In genomic region chr16:69724981-69725479, GRCh38 we compare ENCODE assay signal across 9 cellular contexts. TPM values are rescaled to one million over a fixed set of nuclear protein-coding genes. Genes with fewer than 3 reads are reported as not detected.
A peak's percentile ranks its signal among the peaks of the same experiment; 100 is the strongest.
DNase-seq lines count a peak whose midpoint lies in the region.
"Had no signal": no experiment of that assay in that cellular context is flagged by ENCODE, and none has a peak within 500 bp of the region (broad histone marks: within the 10 kb centered on the region; RNA-seq: fewer than 3 reads in every experiment).

No MANE protein-coding gene starts in this region.

- no peak overlapping the region for H3K14ac ChIP-seq in neuronal stem cell (ENCODE audit: low read length)

- peaks cover 25 to 27% of the 10 kb centered on the region in 2 donors for H3K4me1 ChIP-seq in duodenal mucosa (ENCODE audit: control insufficient read depth in 1 of 2, insufficient read depth in 2 of 2, low read length in 2 of 2)
- peaks cover 4 to 15% of the 10 kb centered on the region in 2 donors for H3K4me1 ChIP-seq in neuronal stem cell (ENCODE audit: control insufficient read depth in 2 of 2, insufficient read depth in 1 of 2, low read depth in 1 of 2, low read length in 2 of 2)

- no peaks in the 10 kb centered on the region for H3K79me1 ChIP-seq in neuronal stem cell (ENCODE audit: low read depth, low read length)

- no peak overlapping the region for H3K4me2 ChIP-seq in neuronal stem cell (ENCODE audit: insufficient read depth, low read length, poor library complexity, severe bottlenecking)

- WGBS in neuronal stem cell (ENCODE audit: extremely low coverage in 2 of 2, insufficient read length in 2 of 2, insufficient replicate concordance in 1 of 2), 2 donors = no CpG with 5 or more reads among the region's 6 CpGs

- no peaks in the 10 kb centered on the region for H3K27me3 ChIP-seq in duodenal mucosa (ENCODE audit: control insufficient read depth in 1 of 2, insufficient read depth in 2 of 2, low read length in 2 of 2)
- H3K27me3 ChIP-seq in neuronal stem cell (ENCODE audit: control insufficient read depth in 3 of 3, insufficient read depth in 3 of 3, low read depth in 1 of 3, low read length in 3 of 3) = no peaks in the 10 kb centered on the region
- H3K27me3 ChIP-seq: ovary had no signal

- H3K27ac ChIP-seq in duodenal mucosa (ENCODE audit: low read depth, low read length) (peak overlapping the region; percentile 60), neuronal stem cell (replicated peaks; ENCODE audit: low read length) (no peak overlapping the region)

- H2BK120ac ChIP-seq in neuronal stem cell (ENCODE audit: low read depth, low read length) = no peak overlapping the region

- H3K23ac ChIP-seq in neuronal stem cell (ENCODE audit: low read depth, low read length, poor library complexity) = no peak overlapping the region

- H3K9ac ChIP-seq in duodenal mucosa (ENCODE audit: low read depth in 1 of 2, low read length in 2 of 2) = peak overlapping the region; percentile 26 to 28
- no peak overlapping the region for H3K9ac ChIP-seq in neuronal stem cell (ENCODE audit: low read depth, low read length, poor library complexity)

- H4K8ac ChIP-seq in neuronal stem cell (ENCODE audit: low read depth, low read length) = no peak overlapping the region

- in situ Hi-C loops in Caki2 (cut with HindIII; ENCODE audit: low pct_unique_long_range_greater_than_20kb, low sequenced_read_pairs) = no loop called here

- no peak overlapping the region for H2BK15ac ChIP-seq in neuronal stem cell (ENCODE audit: low read length)

- no peak overlapping the region for H3K18ac ChIP-seq in neuronal stem cell (ENCODE audit: low read length)

- H3K4me3 ChIP-seq in duodenal mucosa (ENCODE audit: low read depth in 1 of 2, low read length in 2 of 2) (peak overlapping the region; percentile 29 to 31), neuronal stem cell (ENCODE audit: low read length in 2 of 2) (peak overlapping the region in 1 of 2 donors; percentile 4)

- peak overlapping the region; percentile 65 for H2AFZ ChIP-seq in neuronal stem cell (ENCODE audit: low read length)

- H4K91ac ChIP-seq in neuronal stem cell (ENCODE audit: low read depth, low read length, poor library complexity) = no peak overlapping the region

- no peak overlapping the region for H2AK5ac ChIP-seq in neuronal stem cell (ENCODE audit: low read depth, low read length)

- no peak overlapping the region for H2BK5ac ChIP-seq in neuronal stem cell (ENCODE audit: low read length)

- no peaks in the 10 kb centered on the region for H3K36me3 ChIP-seq in duodenal mucosa (ENCODE audit: control insufficient read depth in 1 of 2, insufficient read depth in 2 of 2, low read length in 2 of 2)
- H3K36me3 ChIP-seq in neuronal stem cell (replicated peaks in 1 of 2; ENCODE audit: control insufficient read depth in 2 of 2, insufficient read depth in 2 of 2, low read length in 2 of 2) = no peaks in the 10 kb centered on the region
- H3K36me3 ChIP-seq: ovary had no signal

- peak; percentile 37 for DNase-seq in Caki2 (ENCODE audit: low read depth)
- peak; percentile 6 for DNase-seq in NCI-H2227 treated with DMSO at 0.1 percent for 48 hours (lab: John Stamatoyannopoulos, UW)
- DNase-seq in neuronal stem cell (ENCODE audit: low spot score) = no peak
- DNase-seq in NK-92 treated with Interleukin-12 subunit alpha and Interleukin-12 subunit beta, amount 100 ng/mL, for 24 hours (lab: John Stamatoyannopoulos, UW) = no peak
- DNase-seq in HPDE6-E6E7 (ENCODE audit: extremely low spot score) = no peak
- no peak for DNase-seq in stimulated activated CD4-positive, alpha-beta T cell treated with anti-CD3 and anti-CD28 coated beads, Interleukin-4, amount 100 ng/mL, for 24 hours
- no peak for DNase-seq in activated CD4-positive, alpha-beta T cell treated with anti-CD3 and anti-CD28 coated beads, Interleukin-2, amount 50 U/mL, for 4 hours

- H3K4ac ChIP-seq in neuronal stem cell (ENCODE audit: low read length) = no peak overlapping the region

- no peak overlapping the region for H2BK12ac ChIP-seq in neuronal stem cell (ENCODE audit: low read length)

- H3K9me3 ChIP-seq in duodenal mucosa (ENCODE audit: control insufficient read depth in 1 of 2, low read length in 2 of 2) = no peaks in the 10 kb centered on the region
- no peaks in the 10 kb centered on the region for H3K9me3 ChIP-seq in neuronal stem cell (replicated peaks in 1 of 2; ENCODE audit: control insufficient read depth in 2 of 2, insufficient read depth in 1 of 2, low read depth in 1 of 2, low read length in 2 of 2)
- H3K9me3 ChIP-seq: ovary had no signal

RNA-seq across cellular contexts. Expression of gene NQO1, which starts 1.3 kb away (rescaled TPM):
- total RNA-seq in Caki2 (2014; rRNA removed; shearing (Covaris generic); ENCODE audit: low replicate concordance) = 3,594 and 3,651 TPM in 2 replicates
- 12.2 TPM for polyA plus RNA-seq in neuronal stem cell (2013, experiment 1 of 2)
- polyA plus RNA-seq in neuronal stem cell (2013, experiment 2 of 2) = 11.4 TPM

RNA-seq across cellular contexts. Expression of gene NOB1, which starts 29.7 kb away (rescaled TPM):
- 116 and 142 TPM in 2 replicates for total RNA-seq in Caki2 (2014; rRNA removed; shearing (Covaris generic); ENCODE audit: low replicate concordance)
- 61.5 TPM for polyA plus RNA-seq in neuronal stem cell (2013, experiment 1 of 2)
- 60.0 TPM for polyA plus RNA-seq in neuronal stem cell (2013, experiment 2 of 2)

RNA-seq across cellular contexts. Expression of gene WWP2, which starts 37.1 kb away (rescaled TPM):
- 16.8 and 17.5 TPM in 2 replicates for total RNA-seq in Caki2 (2014; rRNA removed; shearing (Covaris generic); ENCODE audit: low replicate concordance)
- 15.3 TPM for polyA plus RNA-seq in neuronal stem cell (2013, experiment 1 of 2)
- 15.3 TPM for polyA plus RNA-seq in neuronal stem cell (2013, experiment 2 of 2)

Comparison
In these comparisons a context has a peak if more than half of its experiments do, and no peak if none do; other contexts are left out.
1. DNase-seq: peak in Caki2 (single experiment) and NCI-H2227 treated with DMSO at 0.1 percent for 48 hours (single experiment); none in neuronal stem cell (single experiment), NK-92 treated with Interleukin-12 subunit alpha and Interleukin-12 subunit beta, amount 100 ng/mL, for 24 hours (single experiment), HPDE6-E6E7 (single experiment), stimulated activated CD4-positive, alpha-beta T cell treated with anti-CD3 and anti-CD28 coated beads, Interleukin-4, amount 100 ng/mL, for 24 hours (single experiment) and activated CD4-positive, alpha-beta T cell treated with anti-CD3 and anti-CD28 coated beads, Interleukin-2, amount 50 U/mL, for 4 hours (0 of 2).